Comparison of ENCODE assay signal across 1 cellular context in the genomic region with DNA sequence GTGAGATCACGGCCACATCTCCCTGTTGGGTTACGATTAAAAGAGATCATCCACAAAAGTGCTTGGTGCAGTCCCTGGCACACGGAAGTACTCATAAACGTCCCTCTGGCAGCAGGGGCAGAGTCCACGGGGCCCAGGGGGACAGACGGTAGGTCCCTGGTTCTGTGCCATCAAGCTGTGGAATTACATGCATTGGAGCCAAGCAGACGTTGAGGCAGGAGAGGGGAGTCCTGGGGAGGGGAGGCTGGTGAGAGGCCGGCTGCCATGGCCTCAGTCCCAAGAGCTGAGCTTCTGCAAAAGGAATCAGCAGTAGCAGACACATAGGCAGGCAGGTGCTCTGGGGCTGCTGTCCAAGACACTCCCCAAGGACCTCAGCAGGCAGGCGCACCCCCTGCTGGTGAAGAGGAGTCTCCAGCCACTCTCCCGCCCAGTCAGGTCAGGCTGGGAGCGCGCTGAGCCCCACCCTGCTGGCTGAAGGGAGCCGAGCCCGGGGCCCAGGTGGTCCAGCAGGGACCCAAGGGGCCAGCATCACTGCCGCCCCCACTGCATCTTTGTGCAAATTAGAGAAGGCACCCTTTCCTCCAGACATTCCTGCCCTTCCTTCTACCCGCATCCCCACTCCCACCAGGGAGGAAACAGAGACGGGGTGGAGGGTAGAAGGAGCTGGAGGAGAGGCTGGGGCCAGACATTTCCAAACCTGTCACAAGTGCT.
TF ChIP-seq lines count a peak whose summit lies in the region.

No MANE protein-coding gene starts in this region.

TF ChIP-seq in HCT116, 20 proteins besides CTCF, POLR2A, EP300 and RAD21 (continued from another document):
- TF ChIP-seq FOSL1 (IDR thresholded peaks at IDR 0.05; ENCODE audit: low read depth) (no peak), EZH2phosphoT487 (IDR thresholded peaks at IDR 0.05; ENCODE audit: borderline replicate concordance) (no peak), YY1 (IDR thresholded peaks at IDR 0.05; ENCODE audit: extremely low read depth, insufficient replicate concordance, low read depth, low read length) (no peak), ZNF274 (IDR thresholded peaks at IDR 0.05; ENCODE audit: low read depth, low read length) (no peak)
TF ChIP-seq in HCT116: peak in this region for 0.
